ENCODE assay signal across 17 cellular contexts in genomic region chr3:193911784-193912183, GRCh38.
DNase-seq lines count a peak whose midpoint lies in the region; ATAC-seq and TF ChIP-seq lines count a peak whose summit lies in the region.
"Had no signal": no experiment of that assay in that cellular context is flagged by ENCODE, and none has a peak within 500 bp of the region (broad histone marks: within the 10 kb centered on the region; RNA-seq: fewer than 3 reads in every experiment).

No MANE protein-coding gene starts in this region.

- H2AFZ ChIP-seq in parathyroid adenoma, result peak overlapping the region; percentile 44

- CTCF ChIA-PET in activated CD4-positive, alpha-beta T cell treated with anti-CD3 and anti-CD28 coated beads, Interleukin-2, amount 10 ng/mL, durations not matched to agents 7 days and 5 days (lab: Charles Lee), result interaction anchor here (1.3 kb wide), 1 partner anchor 225 kb away, joined by 3 read pairs; no protein-coding TSS in a partner anchor
- CTCF ChIA-PET in Panc1 (lab: Charles Lee), result interaction anchor here (0.7 kb wide), 1 partner anchor 128 kb away, joined by 3 read pairs; no protein-coding TSS in a partner anchor

- H3K9me3 ChIP-seq in Panc1 (ENCODE audit: control insufficient read depth, insufficient read depth, low read depth, low read length) (peaks cover 14% of the 10 kb centered on the region; the same call in 1 of the 2 replicates), parathyroid adenoma (ENCODE audit: control insufficient read depth, low read length) (no peaks in the 10 kb centered on the region), colonic mucosa (no peaks in the 10 kb centered on the region)
- H3K9me3 ChIP-seq: thoracic aorta had no signal

- H3K4me3 Mint-ChIP-seq in activated CD4-positive, alpha-beta T cell treated with anti-CD3 and anti-CD28 coated beads, Interleukin-2, amount 10 ng/mL, durations not matched to agents 7 days and 5 days, result no peak overlapping the region
- H3K4me3 Mint-ChIP-seq in central memory CD8-positive, alpha-beta T cell, result no peak overlapping the region

- POLR2A ChIA-PET in activated CD4-positive, alpha-beta T cell treated with anti-CD3 and anti-CD28 coated beads, Interleukin-2, amount 10 ng/mL, durations not matched to agents 7 days and 5 days (lab: Charles Lee), result no interaction called here
- POLR2A ChIA-PET in Panc1 (lab: Charles Lee), result no interaction called here

- peaks cover 29% of the 10 kb centered on the region for H3K4me1 Mint-ChIP-seq in activated CD4-positive, alpha-beta T cell treated with anti-CD3 and anti-CD28 coated beads, Interleukin-2, amount 10 ng/mL, durations not matched to agents 7 days and 5 days
- H3K4me1 Mint-ChIP-seq in central memory CD8-positive, alpha-beta T cell, result peaks cover 18% of the 10 kb centered on the region

- intact Hi-C loops in Panc1 (cut with micrococcal nuclease; ENCODE audit: unreplicated experiment) (no loop called here), colonic mucosa (cut with DNase I) (no loop called here)

- no TSS peak for BruUV-seq in Panc1 (replicated peaks; lab: Mats Ljungman, UMichigan)

- in situ Hi-C loops in Panc1 (cut with HindIII; ENCODE audit: low pct_unique_long_range_greater_than_20kb, low sequenced_read_pairs), result no loop called here

- H3K4me1 ChIP-seq in Panc1 (ENCODE audit: control insufficient read depth, insufficient read depth, low read length) (peaks cover 12% of the 10 kb centered on the region; the same call in 1 of the 2 replicates), parathyroid adenoma (peaks cover 24% of the 10 kb centered on the region), colonic mucosa (no peaks in the 10 kb centered on the region)

- H3K9ac ChIP-seq in parathyroid adenoma, result no peak overlapping the region
- H3K9ac ChIP-seq in colonic mucosa (ENCODE audit: low read depth in 2 of 2, low read length in 2 of 2), result no peak overlapping the region
- H3K9ac ChIP-seq: KMS-11 had no signal

- DNase-seq in activated CD4-positive, alpha-beta T cell treated with anti-CD3 and anti-CD28 coated beads, Interleukin-2, amount 10 ng/mL, durations not matched to agents 7 days and 5 days, result no peak
- no peak for DNase-seq in activated CD4-positive, alpha-beta T cell treated with anti-CD3 and anti-CD28 coated beads for 48 hours
- DNase-seq in Panc1 (ENCODE audit: low read depth, low spot score), result no peak
- DNase-seq in central memory CD8-positive, alpha-beta T cell (ENCODE audit: low spot score in 2 of 2), result no peak
- DNase-seq in colonic mucosa, result no peak
- DNase-seq in AG08396 (ENCODE audit: low spot score), result no peak
- DNase-seq: central memory CD4-positive, alpha-beta T cell; DMS153; effector memory CD4-positive, alpha-beta T cell; NCI-H1105; NCI-H526; SJCRH30; T1000 had no signal

- H3K27ac ChIP-seq in Panc1 (ENCODE audit: low read length) (peak overlapping the region; percentile 56), parathyroid adenoma (peak overlapping the region; percentile 17), colonic mucosa (no peak overlapping the region)
- H3K27ac ChIP-seq: KMS-11, SJCRH30, thoracic aorta had no signal

- no peaks in the 10 kb centered on the region for H3K79me2 ChIP-seq in parathyroid adenoma

- ATAC-seq in Panc1 (no peak), HG02610 (IDR thresholded peaks at IDR 0.05; ENCODE audit: unreplicated experiment) (no peak)
- ATAC-seq in central memory CD8-positive, alpha-beta T cell (replicated peaks; ENCODE audit: extremely low read depth, poor library complexity, severe bottlenecking), result peak; percentile 24

- H3K4me2 ChIP-seq in parathyroid adenoma (ENCODE audit: low read length), result no peak overlapping the region
- H3K4me2 ChIP-seq: KMS-11 had no signal

- H3K36me3 Mint-ChIP-seq in activated CD4-positive, alpha-beta T cell treated with anti-CD3 and anti-CD28 coated beads, Interleukin-2, amount 10 ng/mL, durations not matched to agents 7 days and 5 days (ENCODE audit: low read depth), result no peaks in the 10 kb centered on the region
- H3K36me3 Mint-ChIP-seq in central memory CD8-positive, alpha-beta T cell (ENCODE audit: insufficient read depth), result no peaks in the 10 kb centered on the region

- H3K4me3 ChIP-seq in Panc1 (ENCODE audit: low read depth in 2 of 2, low read length in 2 of 2) (no peak overlapping the region), parathyroid adenoma (ENCODE audit: low read depth, low read length) (no peak overlapping the region), colonic mucosa (no peak overlapping the region)
- H3K4me3 ChIP-seq: SJCRH30, thoracic aorta had no signal

- TF ChIP-seq CTCF in Panc1 (IDR thresholded peaks at IDR 0.05) (no peak), parathyroid adenoma (IDR thresholded peaks at IDR 0.05) (no peak), colonic mucosa (IDR thresholded peaks at IDR 0.05) (no peak)

- peak overlapping the region; percentile 81 for H3K27ac Mint-ChIP-seq in activated CD4-positive, alpha-beta T cell treated with anti-CD3 and anti-CD28 coated beads, Interleukin-2, amount 10 ng/mL, durations not matched to agents 7 days and 5 days
- H3K27ac Mint-ChIP-seq in central memory CD8-positive, alpha-beta T cell (ENCODE audit: low read depth), result peak overlapping the region; percentile 16

- peaks cover 12% of the 10 kb centered on the region for H3K9me3 Mint-ChIP-seq in activated CD4-positive, alpha-beta T cell treated with anti-CD3 and anti-CD28 coated beads, Interleukin-2, amount 10 ng/mL, durations not matched to agents 7 days and 5 days
- H3K9me3 Mint-ChIP-seq in central memory CD8-positive, alpha-beta T cell, result peaks cover 5% of the 10 kb centered on the region

- H3K27me3 ChIP-seq in Panc1 (ENCODE audit: control insufficient read depth, insufficient read depth, low read length) (no peaks in the 10 kb centered on the region), parathyroid adenoma (ENCODE audit: control insufficient read depth, insufficient read depth, low read length) (no peaks in the 10 kb centered on the region), colonic mucosa (no peaks in the 10 kb centered on the region)
- H3K27me3 ChIP-seq: SJCRH30 had no signal

- H3K27me3 Mint-ChIP-seq in activated CD4-positive, alpha-beta T cell treated with anti-CD3 and anti-CD28 coated beads, Interleukin-2, amount 10 ng/mL, durations not matched to agents 7 days and 5 days, result no peaks in the 10 kb centered on the region
- no peaks in the 10 kb centered on the region for H3K27me3 Mint-ChIP-seq in central memory CD8-positive, alpha-beta T cell

- H3K36me3 ChIP-seq in Panc1 (ENCODE audit: control insufficient read depth, insufficient read depth, low read length) (no peaks in the 10 kb centered on the region), parathyroid adenoma (ENCODE audit: control insufficient read depth, insufficient read depth, low read length) (no peaks in the 10 kb centered on the region), colonic mucosa (no peaks in the 10 kb centered on the region)
- H3K36me3 ChIP-seq: SJCRH30, thoracic aorta had no signal
